ENCODE assay signal across 30 cellular contexts in the genomic region with DNA sequence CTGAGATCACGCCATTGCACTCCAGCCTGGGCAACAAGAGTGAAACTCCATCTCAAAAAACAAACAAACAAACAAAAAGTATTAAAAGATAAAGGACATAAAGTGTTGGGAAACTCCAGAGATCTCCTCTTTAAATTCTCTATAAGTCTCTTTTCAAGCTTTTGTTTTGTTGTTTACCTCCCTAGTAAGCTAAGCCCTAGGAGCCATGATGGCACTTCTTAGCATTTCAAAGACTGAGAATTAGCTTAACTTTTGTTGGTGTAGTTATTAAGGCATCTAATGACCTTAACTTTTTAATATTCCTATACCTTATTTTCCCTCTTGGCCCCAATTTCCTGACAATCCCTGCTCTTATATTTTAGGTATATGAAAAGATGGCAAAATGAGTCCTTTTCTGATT.
"Had no signal": no experiment of that assay in that cellular context is flagged by ENCODE, and none has a peak within 500 bp of the region (broad histone marks: within the 10 kb centered on the region; RNA-seq: fewer than 3 reads in every experiment).

No MANE protein-coding gene starts in this region.

- H3K27me3 ChIP-seq: esophagus muscularis mucosa, foreskin keratinocyte, heart right ventricle, ovary, right lobe of liver, upper lobe of left lung, vagina had no signal

- H3K27me3 Mint-ChIP-seq: activated CD8-positive, alpha-beta memory T cell treated with anti-CD3 and anti-CD28 coated beads, Interleukin-2, amount 10 ng/mL, durations not matched to agents 7 days and 5 days; activated naive CD8-positive, alpha-beta T cell treated with anti-CD3 and anti-CD28 coated beads, Interleukin-2, amount 50 U/mL, for 24 hours; progenitor cell of endocrine pancreas; stimulated activated naive CD8-positive, alpha-beta T cell treated with anti-CD3 and anti-CD28 coated beads, Interleukin-15, amount 100 ng/mL, for 72 hours; T-cell had no signal

- H3K36me3 Mint-ChIP-seq: T-cell had no signal

- H3K4me3 Mint-ChIP-seq: activated CD8-positive, alpha-beta memory T cell treated with anti-CD3 and anti-CD28 coated beads, Interleukin-2, amount 10 ng/mL, durations not matched to agents 7 days and 5 days; activated CD8-positive, alpha-beta T cell treated with anti-CD3 and anti-CD28 coated beads, Interleukin-2, amount 10 ng/mL, durations not matched to agents 7 days and 5 days; activated naive CD8-positive, alpha-beta T cell treated with anti-CD3 and anti-CD28 coated beads, Interleukin-2, amount 50 U/mL, for 24 hours; activated T-helper 1 cell treated with anti-CD3 and anti-CD28 coated beads, Interleukin-12 subunit alpha, Interleukin-12 subunit beta, Interleukin-2, Interleukin-4 antibody, amounts not matched to agents 30 ng/mL and 10 ng/mL and 1 ng/mL, durations not matched to agents 14 hours and 24 hours and 36 hours; nephron; stimulated activated effector memory CD8-positive, alpha-beta T cell treated with anti-CD3 and anti-CD28 coated beads, Interleukin-12 subunit alpha, Interleukin-12 subunit beta, amount 100 ng/mL, for 72 hours; stimulated activated naive CD8-positive, alpha-beta T cell treated with anti-CD3 and anti-CD28 coated beads, Interleukin-15, amount 100 ng/mL, for 72 hours had no signal

- H3K9me3 Mint-ChIP-seq: activated naive CD8-positive, alpha-beta T cell treated with anti-CD3 and anti-CD28 coated beads, Interleukin-2, amount 50 U/mL, for 24 hours; activated T-helper 1 cell treated with anti-CD3 and anti-CD28 coated beads, Interleukin-12 subunit alpha, Interleukin-12 subunit beta, Interleukin-2, Interleukin-4 antibody, amounts not matched to agents 30 ng/mL and 10 ng/mL and 1 ng/mL, durations not matched to agents 14 hours and 24 hours and 36 hours; nephron; stimulated activated effector memory CD8-positive, alpha-beta T cell treated with anti-CD3 and anti-CD28 coated beads, Interleukin-12 subunit alpha, Interleukin-12 subunit beta, amount 100 ng/mL, for 72 hours; stimulated activated naive CD8-positive, alpha-beta T cell treated with anti-CD3 and anti-CD28 coated beads, Interleukin-15, amount 100 ng/mL, for 72 hours; T-cell had no signal

- H3K27ac ChIP-seq: esophagus muscularis mucosa, foreskin keratinocyte, heart right ventricle, left ventricle myocardium inferior, ovary, right lobe of liver, upper lobe of left lung, vagina, WERI-Rb-1 had no signal

- H3K9me3 ChIP-seq: esophagus muscularis mucosa, heart right ventricle, left ventricle myocardium inferior, ovary, right lobe of liver, upper lobe of left lung, vagina had no signal

- H3K36me3 ChIP-seq: esophagus muscularis mucosa, left ventricle myocardium inferior, ovary, right lobe of liver, upper lobe of left lung, vagina had no signal

- DNase-seq: activated CD4-positive, alpha-beta T cell treated with anti-CD3 and anti-CD28 coated beads for 1 hour; activated CD8-positive, alpha-beta memory T cell treated with anti-CD3 and anti-CD28 coated beads, Interleukin-2, amount 10 ng/mL, durations not matched to agents 7 days and 5 days; activated CD8-positive, alpha-beta T cell treated with anti-CD3 and anti-CD28 coated beads, Interleukin-2, amount 10 ng/mL, durations not matched to agents 7 days and 5 days; activated gamma-delta T cell; activated naive CD4-positive, alpha-beta T cell treated with anti-CD3 and anti-CD28 coated beads, Interleukin-2, amount 50 U/mL, for 16 hours; activated naive CD8-positive, alpha-beta T cell treated with anti-CD3 and anti-CD28 coated beads, Interleukin-2, amount 50 U/mL, for 24 hours; activated T-cell treated with anti-CD3 and anti-CD28 coated beads for 4 hours; central memory CD4-positive, alpha-beta T cell; foreskin keratinocyte; heart right ventricle; islet precursor cell; left ventricle myocardium inferior; mesendoderm; ovary; right lobe of liver; stimulated activated CD4-positive, alpha-beta T cell treated with anti-CD3 and anti-CD28 coated beads, Interleukin-12 subunit alpha, Interleukin-12 subunit beta, amount 100 ng/mL, for 4 hours; stimulated activated CD4-positive, alpha-beta T cell treated with anti-CD3 and anti-CD28 coated beads, Interleukin-4, amount 100 ng/mL, for 24 hours; stimulated activated naive CD8-positive, alpha-beta T cell treated with anti-CD3 and anti-CD28 coated beads, Interleukin-15, amount 100 ng/mL, for 72 hours; substantia nigra; T-cell; T-helper 9 cell; upper lobe of left lung; WERI-Rb-1 had no signal

- H3K27ac Mint-ChIP-seq: activated CD8-positive, alpha-beta memory T cell treated with anti-CD3 and anti-CD28 coated beads, Interleukin-2, amount 10 ng/mL, durations not matched to agents 7 days and 5 days; activated CD8-positive, alpha-beta T cell treated with anti-CD3 and anti-CD28 coated beads, Interleukin-2, amount 10 ng/mL, durations not matched to agents 7 days and 5 days; activated naive CD8-positive, alpha-beta T cell treated with anti-CD3 and anti-CD28 coated beads, Interleukin-2, amount 50 U/mL, for 24 hours; activated T-helper 1 cell treated with anti-CD3 and anti-CD28 coated beads, Interleukin-12 subunit alpha, Interleukin-12 subunit beta, Interleukin-2, Interleukin-4 antibody, amounts not matched to agents 30 ng/mL and 10 ng/mL and 1 ng/mL, durations not matched to agents 14 hours and 24 hours and 36 hours; stimulated activated effector memory CD8-positive, alpha-beta T cell treated with anti-CD3 and anti-CD28 coated beads, Interleukin-12 subunit alpha, Interleukin-12 subunit beta, amount 100 ng/mL, for 72 hours had no signal

- H3K4me3 ChIP-seq: esophagus muscularis mucosa, heart right ventricle, left ventricle myocardium inferior, lung, ovary, right lobe of liver, upper lobe of left lung, vagina had no signal
